Comparison of ENCODE assay signal across 3 cellular contexts in the genomic region with DNA sequence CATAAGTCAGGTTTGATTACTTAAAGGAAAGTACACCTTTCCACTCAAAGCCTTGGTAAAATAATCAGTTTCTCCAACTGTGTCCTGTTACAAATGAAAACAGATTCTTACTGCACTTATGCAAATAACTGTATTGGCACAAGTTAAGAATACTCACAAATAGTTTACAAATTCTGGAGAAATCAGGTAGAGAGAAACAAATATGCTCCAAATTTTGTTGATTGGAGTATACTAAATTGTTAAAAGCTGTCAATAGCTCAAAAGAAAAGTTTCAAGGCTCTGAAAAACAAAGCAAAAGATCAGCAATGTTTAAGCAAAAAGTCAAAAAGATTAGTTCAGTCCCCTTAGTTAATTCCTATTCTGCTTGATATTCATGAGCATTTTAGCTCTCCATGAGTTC. TPM values are rescaled to one million over a fixed set of nuclear protein-coding genes. Genes with fewer than 3 reads are reported as not detected.
"Had no signal": no experiment of that assay in that cellular context is flagged by ENCODE, and none has a peak within 500 bp of the region (broad histone marks: within the 10 kb centered on the region; RNA-seq: fewer than 3 reads in every experiment).

No MANE protein-coding gene starts in this region.

RNA-seq across cellular contexts. Expression of gene KIAA0319, which starts 24.5 kb away (rescaled TPM):
- total RNA-seq: activated CD4-positive, alpha-beta T cell treated with anti-CD3 and anti-CD28 coated beads, Interleukin-2, amount 10 ng/mL, durations not matched to agents 24 days and 14 days; activated T-helper 1 cell treated with anti-CD3 and anti-CD28 coated beads, Interleukin-12 subunit alpha, Interleukin-12 subunit beta, Interleukin-2, Interleukin-4 antibody, amounts not matched to agents 30 ng/mL and 10 ng/mL and 1 ng/mL, durations not matched to agents 14 hours and 24 hours and 36 hours; ascending aorta had no signal
